Comparison of ENCODE assay signal across 8 cellular contexts in the genomic region with DNA sequence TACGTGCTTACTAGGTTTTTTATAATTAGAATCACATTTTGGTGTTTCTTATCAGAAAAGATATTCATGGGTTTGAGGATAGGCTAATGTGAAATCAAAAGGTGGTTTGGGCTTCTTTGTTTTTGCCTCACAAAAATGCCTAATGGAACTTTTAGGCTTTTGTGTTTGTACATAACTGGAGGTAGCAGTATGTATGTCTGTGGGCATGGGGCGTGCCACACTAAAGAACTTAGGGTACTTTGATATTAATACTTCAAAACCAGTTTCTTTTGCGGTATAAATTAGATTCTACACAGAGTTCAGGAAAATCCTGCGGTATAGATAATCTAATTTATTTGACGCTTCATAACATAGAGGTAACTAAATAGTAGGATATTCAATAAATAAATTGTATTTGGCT. TPM values are rescaled to one million over a fixed set of nuclear protein-coding genes. Genes with fewer than 3 reads are reported as not detected.
DNase-seq lines count a peak whose midpoint lies in the region; ATAC-seq and TF ChIP-seq lines count a peak whose summit lies in the region.

No MANE protein-coding gene starts in this region.

- ATAC-seq in heart left ventricle, result no peak
- no peak for ATAC-seq in Right ventricle myocardium superior (ENCODE audit: poor library complexity)
- no peak for ATAC-seq in GM21528 (IDR thresholded peaks at IDR 0.05; ENCODE audit: low FRiP score, unreplicated experiment)

- DNase-seq in heart left ventricle, result no peak
- DNase-seq in Right ventricle myocardium superior, result no peak
- DNase-seq in MCF 10A (ENCODE audit: unreplicated experiment), result no peak
- DNase-seq in mesothelial cell of epicardium (ENCODE audit: low spot score in 2 of 2, unreplicated experiment in 2 of 2), result no peak
- DNase-seq in uterus, result no peak
- DNase-seq in RKO (ENCODE audit: low spot score), result no peak
- DNase-seq in OCI-M2 (lab: John Stamatoyannopoulos, UW; ENCODE audit: unreplicated experiment), result no peak

- H3K4me3 Mint-ChIP-seq in MCF 10A (ENCODE audit: unreplicated experiment) (peak overlapping the region; percentile 82), mesothelial cell of epicardium (peak overlapping the region; percentile 87)

- CTCF ChIA-PET in MCF 10A (lab: Yijun Ruan, JAX), result no interaction called here

- H3K27ac Mint-ChIP-seq in MCF 10A (ENCODE audit: low read depth, unreplicated experiment) (peak overlapping the region; percentile 77), mesothelial cell of epicardium (peak overlapping the region; percentile 98)

- H3K4me3 ChIP-seq in heart left ventricle, result peak overlapping the region; percentile 55 to 94 (median 85)
- peak overlapping the region; percentile 84 to 88 for H3K4me3 ChIP-seq in uterus

- intact Hi-C loops in heart left ventricle (cut with DNase I), result loop anchor here in 9 of 10 donors (2.0 to 10.0 kb wide), 14 partner anchors 56 to 243 kb away; no protein-coding TSS in a partner anchor
- intact Hi-C loops in Right ventricle myocardium superior (cut with DNase I), result loop anchor here (10.0 kb wide), 2 partner anchors 103 to 233 kb away; no protein-coding TSS in a partner anchor
- intact Hi-C loops in MCF 10A (cut with micrococcal nuclease), result loop anchor here (2.0 to 5.0 kb wide), 5 partner anchors 46 to 226 kb away; no protein-coding TSS in a partner anchor
- intact Hi-C loops in uterus (cut with DNase I; ENCODE audit: low total_unique reads), result no loop called here

- H3K9me3 ChIP-seq in heart left ventricle (no peaks in the 10 kb centered on the region), uterus (no peaks in the 10 kb centered on the region)

- H3K4me1 ChIP-seq in heart left ventricle (peaks cover 0 to 58% (median 40%) of the 10 kb centered on the region in 12 donors), uterus (peaks cover 0 to 6% of the 10 kb centered on the region in 2 donors)

- peaks cover 21% of the 10 kb centered on the region for H3K4me1 Mint-ChIP-seq in MCF 10A (ENCODE audit: insufficient read depth, unreplicated experiment)
- peaks cover 41% of the 10 kb centered on the region for H3K4me1 Mint-ChIP-seq in mesothelial cell of epicardium

- H3K9me3 Mint-ChIP-seq in MCF 10A (ENCODE audit: unreplicated experiment) (no peaks in the 10 kb centered on the region), mesothelial cell of epicardium (no peaks in the 10 kb centered on the region)

- H3K36me3 ChIP-seq in heart left ventricle (no peaks in the 10 kb centered on the region), uterus (no peaks in the 10 kb centered on the region)

- POLR2A ChIA-PET in MCF 10A (lab: Yijun Ruan, JAX), result interaction anchor here (1.2 to 3.3 kb wide), 5 partner anchors 46 to 134 kb away, joined by 3 to 21 read pairs (median 8); no protein-coding TSS in a partner anchor

- BruUV-seq in MCF 10A (replicated peaks; lab: Mats Ljungman, UMichigan), result no TSS peak

- H3K27ac ChIP-seq in heart left ventricle (peak overlapping the region in 11 of 12 donors; percentile 89 to 100 (median 98)), uterus (peak overlapping the region in 1 of 2 donors; percentile 99)

- H3K27me3 ChIP-seq in heart left ventricle (no peaks in the 10 kb centered on the region), uterus (no peaks in the 10 kb centered on the region)

- H3K27me3 Mint-ChIP-seq in MCF 10A (ENCODE audit: insufficient read depth, unreplicated experiment), result no peaks in the 10 kb centered on the region
- H3K27me3 Mint-ChIP-seq in mesothelial cell of epicardium (ENCODE audit: low read depth), result no peaks in the 10 kb centered on the region

- no peaks in the 10 kb centered on the region for H3K36me3 Mint-ChIP-seq in MCF 10A (ENCODE audit: insufficient read depth, unreplicated experiment)
- no peaks in the 10 kb centered on the region for H3K36me3 Mint-ChIP-seq in mesothelial cell of epicardium

- 38 to 45% (median 40%) methylated on average over 5 of the region's 5 CpGs for WGBS in heart left ventricle, 4 donors

- TF ChIP-seq CTCF in heart left ventricle (IDR thresholded peaks at IDR 0.05) (no peak), MCF 10A (IDR thresholded peaks at IDR 0.05; ENCODE audit: unreplicated experiment) (no peak), mesothelial cell of epicardium (IDR thresholded peaks at IDR 0.05; ENCODE audit: unreplicated experiment) (no peak), uterus (IDR thresholded peaks at IDR 0.05) (no peak)

- TF ChIP-seq POLR2A in heart left ventricle (IDR thresholded peaks at IDR 0.05), result no peak
- TF ChIP-seq POLR2A in uterus (IDR thresholded peaks at IDR 0.05), result no peak

RNA-seq across cellular contexts. Expression of a gene that starts 1.9 kb away (rescaled TPM):
- total RNA-seq in heart left ventricle, result 10 to 100 TPM in 8 of 9 donors, 1 to 10 TPM in 1; 7.1 to 37.3 (median 14.4) TPM
- polyA plus RNA-seq in heart left ventricle, result 1 to 10 TPM; 3.9 to 4.3 TPM
- 16.1 TPM for total RNA-seq in Right ventricle myocardium superior
- total RNA-seq in MCF 10A (2022), result 16.9 and 19.3 TPM in 2 replicates
- total RNA-seq in mesothelial cell of epicardium, result 26.2 to 31.4 TPM (median 27.5 TPM) in 3 replicates
- total RNA-seq in uterus, result 10 to 100 TPM in 1 of 4 donors, 1 to 10 TPM in 3; 7.6 to 45.5 (median 8.2) TPM
